In the genomic region with DNA sequence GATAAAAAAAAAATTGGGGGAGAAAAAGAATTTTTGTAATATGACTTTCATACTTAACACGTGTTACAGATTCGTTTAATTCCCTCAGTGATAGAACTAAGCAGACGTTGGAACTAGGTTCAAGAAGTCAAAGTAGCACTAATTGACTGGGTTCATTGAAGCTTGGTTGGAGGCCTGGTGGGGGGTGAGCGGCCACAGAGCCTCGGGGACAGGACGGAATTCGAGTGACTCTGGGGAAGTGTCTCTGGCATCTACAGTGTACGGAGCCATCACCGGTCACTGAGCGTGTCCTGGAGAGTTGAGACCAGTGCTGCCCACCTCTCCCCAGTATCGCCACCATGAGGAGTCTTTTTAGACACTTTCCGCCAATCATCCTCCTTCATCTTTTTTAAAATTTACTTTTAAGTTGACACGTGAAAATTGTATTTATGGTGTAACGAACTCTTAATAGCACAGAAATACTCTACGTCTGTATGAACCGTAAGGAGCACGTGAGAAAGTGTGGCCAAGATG, we compare ENCODE assay signal across 8 cellular contexts. TPM values are rescaled to one million over a fixed set of nuclear protein-coding genes. Genes with fewer than 3 reads are reported as not detected.
DNase-seq lines count a peak whose midpoint lies in the region; ATAC-seq lines count a peak whose summit lies in the region.

No MANE protein-coding gene starts in this region.

- H3K27me3 Mint-ChIP-seq in activated CD4-positive, alpha-beta T cell treated with anti-CD3 and anti-CD28 coated beads for 36 hours = no peaks in the 10 kb centered on the region
- H3K27me3 Mint-ChIP-seq in activated T-helper 1 cell treated with anti-CD3 and anti-CD28 coated beads, Interleukin-12 subunit alpha, Interleukin-12 subunit beta, Interleukin-2, Interleukin-4 antibody, amounts not matched to agents 30 ng/mL and 10 ng/mL and 1 ng/mL, durations not matched to agents 14 hours and 24 hours and 36 hours (ENCODE audit: insufficient read depth) = no peaks in the 10 kb centered on the region

- peaks cover 0 to 7% (median 0%) of the 10 kb centered on the region in 5 donors for H3K36me3 ChIP-seq in subcutaneous abdominal adipose tissue (ENCODE audit: control insufficient read depth in 5 of 5, insufficient read depth in 5 of 5, low read length in 5 of 5)

- no peak for ATAC-seq in activated CD4-positive, alpha-beta T cell treated with anti-CD3 and anti-CD28 coated beads for 36 hours
- ATAC-seq in GM21367 (IDR thresholded peaks at IDR 0.05; ENCODE audit: unreplicated experiment) = no peak

- H3K4me1 ChIP-seq in subcutaneous abdominal adipose tissue (ENCODE audit: control insufficient read depth in 5 of 5, insufficient read depth in 5 of 5, low read length in 5 of 5) = peaks cover 7 to 51% (median 44%) of the 10 kb centered on the region in 5 donors

- DNase-seq in activated CD4-positive, alpha-beta T cell treated with anti-CD3 and anti-CD28 coated beads for 36 hours = no peak
- DNase-seq in activated CD4-positive, alpha-beta T cell treated with anti-CD3 and anti-CD28 coated beads, Interleukin-2, amount 50 U/mL, for 1 hour = no peak
- DNase-seq in activated T-helper 1 cell treated with anti-CD3 and anti-CD28 coated beads, Interleukin-12 subunit alpha, Interleukin-12 subunit beta, Interleukin-2, Interleukin-4 antibody, amounts not matched to agents 30 ng/mL and 10 ng/mL and 1 ng/mL, durations not matched to agents 14 hours and 24 hours and 36 hours (ENCODE audit: low spot score) = no peak
- no peak for DNase-seq in NAMALWA (ENCODE audit: low spot score)
- no peak for DNase-seq in DMS53 (lab: John Stamatoyannopoulos, UW)

- H3K27ac Mint-ChIP-seq in activated CD4-positive, alpha-beta T cell treated with anti-CD3 and anti-CD28 coated beads for 36 hours = no peak overlapping the region
- H3K27ac Mint-ChIP-seq in activated T-helper 1 cell treated with anti-CD3 and anti-CD28 coated beads, Interleukin-12 subunit alpha, Interleukin-12 subunit beta, Interleukin-2, Interleukin-4 antibody, amounts not matched to agents 30 ng/mL and 10 ng/mL and 1 ng/mL, durations not matched to agents 14 hours and 24 hours and 36 hours = no peak overlapping the region

- no peaks in the 10 kb centered on the region for H3K9me3 Mint-ChIP-seq in activated CD4-positive, alpha-beta T cell treated with anti-CD3 and anti-CD28 coated beads for 36 hours (ENCODE audit: low read depth)
- no peaks in the 10 kb centered on the region for H3K9me3 Mint-ChIP-seq in activated T-helper 1 cell treated with anti-CD3 and anti-CD28 coated beads, Interleukin-12 subunit alpha, Interleukin-12 subunit beta, Interleukin-2, Interleukin-4 antibody, amounts not matched to agents 30 ng/mL and 10 ng/mL and 1 ng/mL, durations not matched to agents 14 hours and 24 hours and 36 hours

- H3K9me3 ChIP-seq in iPS-18c (ENCODE audit: control insufficient read depth, insufficient read depth, low read length) (no peaks in the 10 kb centered on the region), subcutaneous abdominal adipose tissue (ENCODE audit: control insufficient read depth in 5 of 5, low read length in 5 of 5) (no peaks in the 10 kb centered on the region)

- CTCF ChIA-PET in activated CD4-positive, alpha-beta T cell treated with anti-CD3 and anti-CD28 coated beads for 36 hours (lab: Charles Lee) = no interaction called here

- no peak overlapping the region for H3K27ac ChIP-seq in subcutaneous abdominal adipose tissue (ENCODE audit: low read depth, low read length)

- peaks cover 18% of the 10 kb centered on the region for H3K36me3 Mint-ChIP-seq in activated CD4-positive, alpha-beta T cell treated with anti-CD3 and anti-CD28 coated beads for 36 hours (ENCODE audit: low read depth)
- H3K36me3 Mint-ChIP-seq in activated T-helper 1 cell treated with anti-CD3 and anti-CD28 coated beads, Interleukin-12 subunit alpha, Interleukin-12 subunit beta, Interleukin-2, Interleukin-4 antibody, amounts not matched to agents 30 ng/mL and 10 ng/mL and 1 ng/mL, durations not matched to agents 14 hours and 24 hours and 36 hours (ENCODE audit: low read depth) = peaks cover 3% of the 10 kb centered on the region

- no peaks in the 10 kb centered on the region for H3K27me3 ChIP-seq in subcutaneous abdominal adipose tissue (ENCODE audit: control insufficient read depth in 5 of 5, insufficient read depth in 4 of 5, low read length in 5 of 5)

- H3K4me3 ChIP-seq in iPS-18c (ENCODE audit: insufficient read depth, low read depth, low read length) (peak overlapping the region; percentile 73; the same call in 1 of the 2 replicates), subcutaneous abdominal adipose tissue (ENCODE audit: low read depth in 1 of 5, low read length in 5 of 5) (peak overlapping the region; percentile 42 to 80 (median 70))

- H3K4me1 Mint-ChIP-seq in activated CD4-positive, alpha-beta T cell treated with anti-CD3 and anti-CD28 coated beads for 36 hours = peaks cover 59% of the 10 kb centered on the region
- H3K4me1 Mint-ChIP-seq in activated T-helper 1 cell treated with anti-CD3 and anti-CD28 coated beads, Interleukin-12 subunit alpha, Interleukin-12 subunit beta, Interleukin-2, Interleukin-4 antibody, amounts not matched to agents 30 ng/mL and 10 ng/mL and 1 ng/mL, durations not matched to agents 14 hours and 24 hours and 36 hours (ENCODE audit: low read depth) = peaks cover 54% of the 10 kb centered on the region

- H3K9ac ChIP-seq in subcutaneous abdominal adipose tissue (ENCODE audit: low read length in 5 of 5) = peak overlapping the region in 3 of 5 donors; percentile 76 to 82 (median 79)

- intact Hi-C loops in activated CD4-positive, alpha-beta T cell treated with anti-CD3 and anti-CD28 coated beads for 36 hours (cut with DNase I, micrococcal nuclease) = loop anchor here in 1 of 2 experiments (5.0 to 10.0 kb wide), 3 partner anchors 1122 to 1955 kb away; a partner anchor contains a TSS
- intact Hi-C loops in activated T-helper 1 cell treated with anti-CD3 and anti-CD28 coated beads, Interleukin-12 subunit alpha, Interleukin-12 subunit beta, Interleukin-2, Interleukin-4 antibody, amounts not matched to agents 30 ng/mL and 10 ng/mL and 1 ng/mL, durations not matched to agents 14 hours and 24 hours and 36 hours (cut with micrococcal nuclease) = loop anchor here (5.0 kb wide), 1 partner anchor 385 kb away; a partner anchor contains a TSS

- H3K4me3 Mint-ChIP-seq in activated CD4-positive, alpha-beta T cell treated with anti-CD3 and anti-CD28 coated beads for 36 hours = peak overlapping the region; percentile 81
- H3K4me3 Mint-ChIP-seq in activated T-helper 1 cell treated with anti-CD3 and anti-CD28 coated beads, Interleukin-12 subunit alpha, Interleukin-12 subunit beta, Interleukin-2, Interleukin-4 antibody, amounts not matched to agents 30 ng/mL and 10 ng/mL and 1 ng/mL, durations not matched to agents 14 hours and 24 hours and 36 hours = peak overlapping the region; percentile 85

- POLR2A ChIA-PET in activated CD4-positive, alpha-beta T cell treated with anti-CD3 and anti-CD28 coated beads for 36 hours (lab: Charles Lee) = no interaction called here

RNA-seq across cellular contexts. Expression of a gene that starts 1.3 kb away (rescaled TPM):
- 10 to 100 TPM; 10.1 to 12.7 TPM for total RNA-seq in activated CD4-positive, alpha-beta T cell treated with anti-CD3 and anti-CD28 coated beads for 36 hours
- total RNA-seq in activated T-helper 1 cell treated with anti-CD3 and anti-CD28 coated beads, Interleukin-12 subunit alpha, Interleukin-12 subunit beta, Interleukin-2, Interleukin-4 antibody, amounts not matched to agents 30 ng/mL and 10 ng/mL and 1 ng/mL, durations not matched to agents 14 hours and 24 hours and 36 hours = 21.5 and 24.7 TPM in 2 replicates

RNA-seq across cellular contexts. Expression of a gene that starts 1.7 kb away (rescaled TPM):
- total RNA-seq in activated CD4-positive, alpha-beta T cell treated with anti-CD3 and anti-CD28 coated beads for 36 hours = 10 to 100 TPM; 43.7 to 46.9 TPM
- total RNA-seq in activated T-helper 1 cell treated with anti-CD3 and anti-CD28 coated beads, Interleukin-12 subunit alpha, Interleukin-12 subunit beta, Interleukin-2, Interleukin-4 antibody, amounts not matched to agents 30 ng/mL and 10 ng/mL and 1 ng/mL, durations not matched to agents 14 hours and 24 hours and 36 hours = 67.1 and 69.5 TPM in 2 replicates
